ENCODE assay signal across 29 cellular contexts in the genomic region with DNA sequence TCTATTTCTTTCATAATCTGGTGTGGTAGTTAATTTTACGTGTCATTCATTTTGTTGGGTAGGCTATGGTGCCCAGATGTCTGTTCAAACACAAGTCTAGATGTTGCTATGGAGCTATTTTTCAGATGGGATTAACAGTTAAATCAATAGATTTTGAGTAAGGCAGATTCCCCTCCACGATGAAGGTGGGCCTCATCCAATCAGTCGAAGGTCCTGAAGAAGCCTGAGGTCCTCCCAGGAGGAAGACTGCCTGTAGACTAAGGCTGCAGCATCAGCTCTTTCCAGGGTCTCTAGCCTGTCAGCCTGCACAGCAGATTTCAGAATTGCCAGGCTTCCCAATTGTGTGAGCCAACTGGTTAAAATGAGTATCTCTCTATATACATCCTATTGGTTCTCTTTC.
"Had no signal": no experiment of that assay in that cellular context is flagged by ENCODE, and none has a peak within 500 bp of the region (broad histone marks: within the 10 kb centered on the region; RNA-seq: fewer than 3 reads in every experiment).

No MANE protein-coding gene starts in this region.

- H3K27ac ChIP-seq: stomach, suprapubic skin, testis, thoracic aorta, thyroid gland, tibial artery, tibial nerve, transverse colon, upper lobe of left lung, upper lobe of right lung, uterus, vagina had no signal

- H3K9me3 ChIP-seq: suprapubic skin, testis, thoracic aorta, thyroid gland, tibial artery, tibial nerve, transverse colon, upper lobe of left lung, upper lobe of right lung, uterus, vagina had no signal

- H3K4me3 Mint-ChIP-seq: stimulated activated effector memory CD8-positive, alpha-beta T cell treated with anti-CD3 and anti-CD28 coated beads, Interleukin-12 subunit alpha, Interleukin-12 subunit beta, amount 100 ng/mL, for 72 hours; stimulated activated memory B cell treated with anti-CD40 and anti-IgM and Interleukin-4, amounts not matched to agents 10 μg/mL and 1 μg/mL and 100 μg/mL, for 72 hours; stimulated activated naive B cell treated with anti-CD40 and anti-IgM and Interleukin-4, amounts not matched to agents 10 μg/mL and 1 μg/mL and 100 μg/mL, for 72 hours; stimulated activated naive CD8-positive, alpha-beta T cell treated with anti-CD3 and anti-CD28 coated beads, Interleukin-15, amount 100 ng/mL, for 72 hours; stimulated activated naive CD8-positive, alpha-beta T cell treated with anti-CD3 and anti-CD28 coated beads, Interleukin-15, Interleukin-2, amounts not matched to agents 100 ng/mL and 50 ng/mL, for 24 hours; type B pancreatic cell had no signal

- H3K4me1 Mint-ChIP-seq: stimulated activated effector memory CD8-positive, alpha-beta T cell treated with anti-CD3 and anti-CD28 coated beads, Interleukin-12 subunit alpha, Interleukin-12 subunit beta, amount 100 ng/mL, for 72 hours; stimulated activated memory B cell treated with anti-CD40 and anti-IgM and Interleukin-4, amounts not matched to agents 10 μg/mL and 1 μg/mL and 100 μg/mL, for 72 hours; stimulated activated naive B cell treated with anti-CD40 and anti-IgM and Interleukin-4, amounts not matched to agents 10 μg/mL and 1 μg/mL and 100 μg/mL, for 72 hours; stimulated activated naive CD8-positive, alpha-beta T cell treated with anti-CD3 and anti-CD28 coated beads, Interleukin-15, amount 100 ng/mL, for 72 hours had no signal

- H3K9me3 Mint-ChIP-seq: type B pancreatic cell had no signal

- H3K4me3 ChIP-seq: stomach, suprapubic skin, testis, thoracic aorta, thyroid gland, tibial artery, tibial nerve, transverse colon, upper lobe of left lung, upper lobe of right lung, uterus, vagina had no signal

- H3K36me3 Mint-ChIP-seq: stimulated activated effector memory CD8-positive, alpha-beta T cell treated with anti-CD3 and anti-CD28 coated beads, Interleukin-12 subunit alpha, Interleukin-12 subunit beta, amount 100 ng/mL, for 72 hours; stimulated activated memory B cell treated with anti-CD40 and anti-IgM and Interleukin-4, amounts not matched to agents 10 μg/mL and 1 μg/mL and 100 μg/mL, for 72 hours; stimulated activated naive B cell treated with anti-CD40 and anti-IgM and Interleukin-4, amounts not matched to agents 10 μg/mL and 1 μg/mL and 100 μg/mL, for 72 hours; type B pancreatic cell had no signal

- H3K27me3 ChIP-seq: stomach, suprapubic skin, testis, thyroid gland, tibial artery, tibial nerve, transverse colon, upper lobe of left lung, upper lobe of right lung, uterus, vagina had no signal

- DNase-seq: stimulated activated CD4-positive, alpha-beta T cell treated with anti-CD3 and anti-CD28 coated beads, Interleukin-2, amount 100 ng/mL, for 48 hours; stimulated activated CD4-positive, alpha-beta T cell treated with anti-CD3 and anti-CD28 coated beads, Interleukin-4, amount 100 ng/mL, for 1 hour; stimulated activated CD4-positive, alpha-beta T cell treated with anti-CD3 and anti-CD28 coated beads, Interleukin-4, amount 100 ng/mL, for 24 hours; stimulated activated CD4-positive, alpha-beta T cell treated with anti-CD3 and anti-CD28 coated beads, Interleukin-4, amount 100 ng/mL, for 4 hours; stimulated activated CD8-positive, alpha-beta memory T cell treated with anti-CD3 and anti-CD28 coated beads, Interleukin-4, amount 100 ng/mL, for 48 hours; stimulated activated naive B cell treated with anti-CD40 and anti-IgM and Interleukin-4, amounts not matched to agents 10 μg/mL and 1 μg/mL and 100 μg/mL, for 72 hours; stimulated activated naive CD4-positive, alpha-beta T cell; stimulated activated naive CD4-positive, alpha-beta T cell treated with Interleukin-2 at 50 U/mL for 16 hours; stimulated activated naive CD8-positive, alpha-beta T cell treated with anti-CD3 and anti-CD28 coated beads, Interleukin-15, amount 100 ng/mL, for 72 hours; stimulated activated naive CD8-positive, alpha-beta T cell treated with anti-CD3 and anti-CD28 coated beads, Interleukin-15, Interleukin-2, amounts not matched to agents 100 U/mL and 50 U/mL, for 24 hours; stomach; substantia nigra; testis; thyroid gland; tibial artery; transverse colon; trophoblast cell; upper lobe of left lung; upper lobe of right lung; uterus had no signal

- H3K27me3 Mint-ChIP-seq: stimulated activated memory B cell treated with anti-CD40 and anti-IgM and Interleukin-4, amounts not matched to agents 10 μg/mL and 1 μg/mL and 100 μg/mL, for 72 hours; stimulated activated naive B cell treated with anti-CD40 and anti-IgM and Interleukin-4, amounts not matched to agents 10 μg/mL and 1 μg/mL and 100 μg/mL, for 72 hours; stimulated activated naive CD8-positive, alpha-beta T cell treated with anti-CD3 and anti-CD28 coated beads, Interleukin-15, amount 100 ng/mL, for 72 hours; stimulated activated naive CD8-positive, alpha-beta T cell treated with anti-CD3 and anti-CD28 coated beads, Interleukin-15, Interleukin-2, amounts not matched to agents 100 ng/mL and 50 ng/mL, for 24 hours; type B pancreatic cell had no signal

- FAIRE-seq: urothelium cell line had no signal

- H3K27ac Mint-ChIP-seq: stimulated activated effector memory CD8-positive, alpha-beta T cell treated with anti-CD3 and anti-CD28 coated beads, Interleukin-12 subunit alpha, Interleukin-12 subunit beta, amount 100 ng/mL, for 72 hours; stimulated activated memory B cell treated with anti-CD40 and anti-IgM and Interleukin-4, amounts not matched to agents 10 μg/mL and 1 μg/mL and 100 μg/mL, for 72 hours; stimulated activated naive B cell treated with anti-CD40 and anti-IgM and Interleukin-4, amounts not matched to agents 10 μg/mL and 1 μg/mL and 100 μg/mL, for 72 hours; stimulated activated naive CD8-positive, alpha-beta T cell treated with anti-CD3 and anti-CD28 coated beads, Interleukin-15, amount 100 ng/mL, for 72 hours; stimulated activated naive CD8-positive, alpha-beta T cell treated with anti-CD3 and anti-CD28 coated beads, Interleukin-15, Interleukin-2, amounts not matched to agents 100 ng/mL and 50 ng/mL, for 24 hours; type B pancreatic cell had no signal

- H3K36me3 ChIP-seq: stomach, suprapubic skin, thoracic aorta, thyroid gland, tibial artery, tibial nerve, transverse colon, upper lobe of left lung, upper lobe of right lung, uterus, vagina had no signal

- ATAC-seq: stimulated activated effector memory CD8-positive, alpha-beta T cell treated with anti-CD3 and anti-CD28 coated beads, Interleukin-12 subunit alpha, Interleukin-12 subunit beta, amount 100 ng/mL, for 72 hours; stimulated activated memory B cell treated with anti-CD40 and anti-IgM and Interleukin-4, amounts not matched to agents 10 μg/mL and 1 μg/mL and 100 μg/mL, for 72 hours; stimulated activated naive B cell treated with anti-CD40 and anti-IgM and Interleukin-4, amounts not matched to agents 10 μg/mL and 1 μg/mL and 100 μg/mL, for 72 hours; stimulated activated naive CD8-positive, alpha-beta T cell treated with anti-CD3 and anti-CD28 coated beads, Interleukin-15, amount 100 ng/mL, for 72 hours; stimulated activated naive CD8-positive, alpha-beta T cell treated with anti-CD3 and anti-CD28 coated beads, Interleukin-15, Interleukin-2, amounts not matched to agents 100 U/mL and 50 U/mL, for 24 hours; upper lobe of right lung had no signal

- H3K4me1 ChIP-seq: stomach, suprapubic skin, testis, tibial artery, tibial nerve, transverse colon, upper lobe of left lung, upper lobe of right lung, uterus, vagina had no signal
